Comparison of ENCODE assay signal across 25 cellular contexts in the genomic region with DNA sequence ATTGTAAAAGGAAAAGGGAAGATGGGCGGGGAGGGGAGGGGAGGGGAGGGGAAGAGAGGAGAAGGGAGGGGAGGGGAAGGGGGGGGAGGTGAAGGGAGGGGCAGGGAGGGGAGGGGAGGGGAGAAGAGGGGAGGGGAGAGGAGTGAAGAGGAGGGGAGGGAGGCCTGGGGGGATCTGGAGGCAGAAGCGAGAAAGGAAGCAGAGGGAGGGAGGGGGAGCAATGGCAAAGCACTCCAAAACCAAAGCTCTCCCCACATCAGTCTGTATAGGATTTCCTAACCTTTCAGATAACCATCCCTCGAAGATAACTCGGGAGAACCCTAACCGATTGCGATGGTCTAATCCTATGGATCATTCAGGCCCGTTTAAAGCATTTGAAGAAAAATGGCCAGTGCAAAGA. TPM values are rescaled to one million over a fixed set of nuclear protein-coding genes. Genes with fewer than 3 reads are reported as not detected.
DNase-seq lines count a peak whose midpoint lies in the region; ATAC-seq and TF ChIP-seq lines count a peak whose summit lies in the region.
"Had no signal": no experiment of that assay in that cellular context is flagged by ENCODE, and none has a peak within 500 bp of the region (broad histone marks: within the 10 kb centered on the region; RNA-seq: fewer than 3 reads in every experiment).

No MANE protein-coding gene starts in this region.

- no peaks in the 10 kb centered on the region for H3K79me2 ChIP-seq in hepatocyte

- DNase-seq in H7 (peak; percentile 67), fibroblast of the aortic adventitia (ENCODE audit: low read depth) (no peak), hepatocyte (ENCODE audit: low spot score) (no peak), germinal center (ENCODE audit: low spot score) (no peak)
- no peak for DNase-seq in activated T-cell treated with anti-CD3 and anti-CD28 coated beads, Interleukin-2, amount 50 U/mL, for 1 hour
- DNase-seq: ACHN; activated B cell treated with CpG ODN at 0.5 μM for 24 hours; activated CD4-positive, alpha-beta T cell treated with anti-CD3 and anti-CD28 coated beads, Interleukin-2, amount 10 ng/mL, durations not matched to agents 7 days and 5 days; activated gamma-delta T cell treated with Interleukin-2 at 50 U/mL for 16 hours; activated naive CD8-positive, alpha-beta T cell treated with anti-CD3 and anti-CD28 coated beads, Interleukin-2, amount 50 U/mL, for 24 hours; activated T-cell treated with anti-CD3 and anti-CD28 coated beads, Interleukin-2, amount 50 U/mL, for 24 hours; BE2C; CD8-positive, alpha-beta T cell; foreskin melanocyte; KBM-7; NCI-H1092; NCI-H1694 treated with DMSO at 0.1 percent for 48 hours; NCI-H510A; stimulated activated naive B cell treated with anti-CD40 and anti-IgM and Interleukin-4, amounts not matched to agents 10 μg/mL and 1 μg/mL and 100 μg/mL, for 72 hours had no signal

- H3K9me3 ChIP-seq in hepatocyte (ENCODE audit: low read depth) (no peaks in the 10 kb centered on the region), skeletal muscle satellite cell (replicated peaks; ENCODE audit: low read length) (no peaks in the 10 kb centered on the region)
- H3K9me3 ChIP-seq: BE2C had no signal

- no peaks in the 10 kb centered on the region for H3K4me1 ChIP-seq in hepatocyte (ENCODE audit: insufficient read depth)
- H3K4me1 ChIP-seq in skeletal muscle satellite cell (ENCODE audit: control insufficient read depth, insufficient read depth, low read length): peaks cover 37% of the 10 kb centered on the region

- no peaks in the 10 kb centered on the region for H3K9me2 ChIP-seq in hepatocyte (replicated peaks; ENCODE audit: insufficient read depth)

- no peak overlapping the region for H2AFZ ChIP-seq in hepatocyte

- H4K20me1 ChIP-seq in hepatocyte (ENCODE audit: insufficient read depth, poor library complexity, severe bottlenecking): no peaks in the 10 kb centered on the region

- TF ChIP-seq CTCF in fibroblast of the aortic adventitia (IDR thresholded peaks at IDR 0.05; ENCODE audit: insufficient read depth, low read length): no peak
- TF ChIP-seq CTCF in hepatocyte (IDR thresholded peaks at IDR 0.05; ENCODE audit: poor library complexity): no peak

- peak overlapping the region; percentile 51 for H3K27ac ChIP-seq in hepatocyte

- H3K4me2 ChIP-seq in hepatocyte (no peak overlapping the region), skeletal muscle satellite cell (ENCODE audit: low read length) (peak overlapping the region; percentile 78)

- no peak overlapping the region for H3K4me3 ChIP-seq in H7 (ENCODE audit: insufficient read depth, low read depth, low read length)
- H3K4me3 ChIP-seq in fibroblast of the aortic adventitia (ENCODE audit: low read depth, low read length): peak overlapping the region; percentile 16
- no peak overlapping the region for H3K4me3 ChIP-seq in hepatocyte
- no peak overlapping the region for H3K4me3 ChIP-seq in skeletal muscle satellite cell (ENCODE audit: low read length)
- H3K4me3 ChIP-seq: skin epidermis had no signal

- ATAC-seq in GM21367 (IDR thresholded peaks at IDR 0.05; ENCODE audit: unreplicated experiment) (no peak), GM19328 (IDR thresholded peaks at IDR 0.05; ENCODE audit: unreplicated experiment) (no peak)
- ATAC-seq: activated naive CD8-positive, alpha-beta T cell treated with anti-CD3 and anti-CD28 coated beads, Interleukin-2, amount 50 U/mL, for 24 hours; CD8-positive, alpha-beta T cell; SK-N-SH treated with all-trans-retinoic acid at 6 μM for 48 hours; stimulated activated naive B cell treated with anti-CD40 and anti-IgM and Interleukin-4, amounts not matched to agents 10 μg/mL and 1 μg/mL and 100 μg/mL, for 72 hours had no signal

- H3K27me3 ChIP-seq in H7 (ENCODE audit: control insufficient read depth, insufficient read depth, low read length) (no peaks in the 10 kb centered on the region), hepatocyte (no peaks in the 10 kb centered on the region), skeletal muscle satellite cell (ENCODE audit: control insufficient read depth, insufficient read depth, low read length) (no peaks in the 10 kb centered on the region)
- H3K27me3 ChIP-seq: BE2C had no signal

- WGBS in hepatocyte (ENCODE audit: low lambda C conversion rate, missing lambda C conversion rate): 82% methylated on average over 6 of the region's 7 CpGs

- peak overlapping the region; percentile 75 for H3K9ac ChIP-seq in skeletal muscle satellite cell (ENCODE audit: low read depth, low read length)

- H3K36me3 ChIP-seq in H7 (replicated peaks; ENCODE audit: control insufficient read depth, insufficient read depth, low read length) (no peaks in the 10 kb centered on the region), hepatocyte (replicated peaks; ENCODE audit: insufficient read depth, low read depth) (no peaks in the 10 kb centered on the region), skeletal muscle satellite cell (ENCODE audit: insufficient read depth, low read length) (no peaks in the 10 kb centered on the region)

RNA-seq across cellular contexts. Expression of a gene that starts 19.0 kb away (rescaled TPM):
- 0.76 and 1.4 TPM in 2 replicates for total RNA-seq in H7 (2014; rRNA removed; shearing (Covaris generic))
- total RNA-seq in fibroblast of the aortic adventitia (ENCODE audit: low replicate concordance) (5.2 and 14.7 TPM in 2 replicates), hepatocyte (0.40 and 0.77 TPM in 2 replicates)
- 0.15 and 0.22 TPM in 2 replicates for polyA plus RNA-seq in hepatocyte
- 12.9 and 16.2 TPM in 2 replicates for total RNA-seq in skeletal muscle satellite cell (2012; rRNA removed)
- total RNA-seq: activated B cell treated with CpG ODN at 0.5 μM for 24 hours; activated CD4-positive, alpha-beta T cell treated with anti-CD3 and anti-CD28 coated beads, Interleukin-2, amount 10 ng/mL, durations not matched to agents 7 days and 5 days; CD8-positive, alpha-beta T cell; M059J had no signal
